In the genomic region with DNA sequence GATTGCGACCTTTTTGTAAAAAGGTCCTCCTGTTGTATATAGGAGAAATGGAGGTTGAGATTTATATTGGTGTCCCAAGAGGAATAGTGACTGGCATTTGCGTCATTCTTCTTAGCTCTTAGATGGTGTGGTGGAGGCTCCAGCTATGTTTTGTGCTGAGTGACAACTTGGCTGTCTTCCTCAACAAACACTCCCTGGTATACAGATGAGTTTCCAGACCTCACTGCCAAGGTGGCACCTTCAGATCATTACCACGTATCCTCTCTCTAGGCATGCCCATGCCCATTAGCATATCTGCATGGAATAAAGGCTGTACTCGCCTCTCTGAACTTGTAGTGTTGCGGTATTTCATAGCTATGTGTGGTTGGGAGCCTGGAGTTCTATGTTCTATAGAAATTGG, we compare ENCODE assay signal across 5 cellular contexts.
"Had no signal": no experiment of that assay in that cellular context is flagged by ENCODE, and none has a peak within 500 bp of the region (broad histone marks: within the 10 kb centered on the region; RNA-seq: fewer than 3 reads in every experiment).

No MANE protein-coding gene starts in this region.

- H3K27me3 Mint-ChIP-seq: IgD-negative memory B cell had no signal

- DNase-seq: IMR-90 had no signal

- H3K4me1 Mint-ChIP-seq: IgD-negative memory B cell had no signal

- H3K4me3 ChIP-seq: K562 had no signal

- ATAC-seq: HepG2, K562 had no signal

- H3K4me3 Mint-ChIP-seq: IgD-negative memory B cell had no signal

- H3K27ac ChIP-seq: HL-60 had no signal
